ENCODE assay signal across 1 cellular context in genomic region chr5:76372320-76373054, GRCh38.
TF ChIP-seq lines count a peak whose summit lies in the region.

No MANE protein-coding gene starts in this region.

TF ChIP-seq in K562, 482 proteins besides CTCF, POLR2A, EP300 and RAD21 (continued from another document and continues in another):
- TF ChIP-seq GATAD2B (IDR thresholded peaks at IDR 0.05; ENCODE audit: borderline replicate concordance) (peak; percentile 88), ATF3 (IDR thresholded peaks at IDR 0.05) (peak; percentile 99), ATF3 (CRISPR knock-in tag; conservative IDR thresholded peaks at IDR 0.05) (peak; percentile 95), MTF1 (CRISPR knock-in tag; IDR thresholded peaks at IDR 0.05; ENCODE audit: borderline replicate concordance) (0 out of 2 replicates have a peak, but pooled peaks have one; percentile 62), E2F3 (CRISPR knock-in tag; IDR thresholded peaks at IDR 0.05) (no peak), CEBPB (tag; IDR thresholded peaks at IDR 0.05) (no peak), TRIM28 (IDR thresholded peaks at IDR 0.05) (peak; percentile 76; the same call in 1 of the 2 replicates), SREBF2 (CRISPR knock-in tag; IDR thresholded peaks at IDR 0.05) (no peak), DEAF1 (CRISPR knock-in tag; IDR thresholded peaks at IDR 0.05) (no peak), MXD1 (CRISPR knock-in tag; IDR thresholded peaks at IDR 0.05; ENCODE audit: borderline replicate concordance, poor library complexity, severe bottlenecking) (no peak), TARDBP (IDR thresholded peaks at IDR 0.05) (no peak), CBX8 (IDR thresholded peaks at IDR 0.05; ENCODE audit: borderline replicate concordance, extremely low read depth, low read depth, low read length, poor library complexity, severe bottlenecking) (no peak), PPARD (CRISPR knock-in tag; IDR thresholded peaks at IDR 0.05) (no peak), BRF1 (IDR thresholded peaks at IDR 0.05; ENCODE audit: borderline replicate concordance, extremely low read depth, insufficient read length) (no peak), NUFIP1 (IDR thresholded peaks at IDR 0.05; ENCODE audit: partially characterized antibody) (no peak), FOXA3 (CRISPR knock-in tag; conservative IDR thresholded peaks at IDR 0.05 in 1 of 2, IDR thresholded peaks at IDR 0.05 in 1 of 2) (peak; percentile 65 to 89), BMI1 (IDR thresholded peaks at IDR 0.05; ENCODE audit: low read length) (no peak), TCFL5 (CRISPR knock-in tag; conservative IDR thresholded peaks at IDR 0.05) (no peak), PBX2 (CRISPR knock-in tag; IDR thresholded peaks at IDR 0.05; ENCODE audit: low read depth) (no peak), PBX2 (tag; conservative IDR thresholded peaks at IDR 0.05; ENCODE audit: low read depth) (peak; percentile 71), FOXA1 (IDR thresholded peaks at IDR 0.05; ENCODE audit: borderline replicate concordance) (no peak), ZNF263 (CRISPR knock-in tag; IDR thresholded peaks at IDR 0.05; ENCODE audit: borderline replicate concordance) (no peak), ZNF778 (CRISPR knock-in tag; IDR thresholded peaks at IDR 0.05) (no peak), FOXP1 (CRISPR knock-in tag; IDR thresholded peaks at IDR 0.05) (no peak), ZNF408 (CRISPR knock-in tag; IDR thresholded peaks at IDR 0.05; ENCODE audit: low read depth) (no peak), EZH2 (IDR thresholded peaks at IDR 0.05; ENCODE audit: borderline replicate concordance, low read depth, low read length) (no peak), ETV6 (IDR thresholded peaks at IDR 0.05; ENCODE audit: borderline replicate concordance in 1 of 2, low read depth in 2 of 2, low read length in 1 of 2) (0 out of 4 replicates have a peak, but pooled peaks of 1 of the 2 experiments have one; percentile 44), ETV6 (CRISPR knock-in tag; IDR thresholded peaks at IDR 0.05; ENCODE audit: borderline replicate concordance) (no peak), TBL1XR1 (IDR thresholded peaks at IDR 0.05; ENCODE audit: low read length in 2 of 2) (peak; percentile 75 to 78; a peak in 3 of 4 replicates), C11orf30 (IDR thresholded peaks at IDR 0.05; ENCODE audit: low read depth) (peak; percentile 100), ZNF165 (CRISPR knock-in tag; IDR thresholded peaks at IDR 0.05; ENCODE audit: borderline replicate concordance) (no peak), SMAD3 (CRISPR knock-in tag; conservative IDR thresholded peaks at IDR 0.05) (no peak), ARID3A (IDR thresholded peaks at IDR 0.05; ENCODE audit: borderline replicate concordance, low read depth, low read length) (peak; percentile 88; the same call in 1 of the 2 replicates), HDAC3 (IDR thresholded peaks at IDR 0.05; ENCODE audit: borderline replicate concordance, partially characterized antibody) (peak; percentile 73), ZNF695 (CRISPR knock-in tag; IDR thresholded peaks at IDR 0.05) (no peak), SRSF7 (optimal IDR thresholded peaks at IDR 0.05; ENCODE audit: low read depth, low read length) (no peak), KDM1A (IDR thresholded peaks at IDR 0.05) (peak; percentile 84 to 91), CTCFL (IDR thresholded peaks at IDR 0.05; ENCODE audit: borderline replicate concordance, insufficient read depth, low read depth, low read length, poor library complexity, severe bottlenecking) (no peak), ZFP36 (IDR thresholded peaks at IDR 0.05; ENCODE audit: low read depth, low read length, partially characterized antibody) (no peak), PKNOX1 (IDR thresholded peaks at IDR 0.05) (peak; percentile 66), MAX (CRISPR knock-in tag; IDR thresholded peaks at IDR 0.05) (peak; percentile 30; the same call in 1 of the 2 replicates), BRCA1 (IDR thresholded peaks at IDR 0.05) (no peak), BRCA1 (CRISPR knock-in tag; IDR thresholded peaks at IDR 0.05) (no peak), ELF2 (CRISPR knock-in tag; IDR thresholded peaks at IDR 0.05) (no peak), HIVEP1 (CRISPR knock-in tag; IDR thresholded peaks at IDR 0.05) (no peak), IRF1 (CRISPR knock-in tag; IDR thresholded peaks at IDR 0.05; ENCODE audit: borderline replicate concordance) (no peak), ZNF717 (CRISPR knock-in tag; IDR thresholded peaks at IDR 0.05) (no peak), SIX5 (IDR thresholded peaks at IDR 0.05; ENCODE audit: borderline replicate concordance in 1 of 2, insufficient read depth in 1 of 2, low read depth in 1 of 2, low read length in 2 of 2) (no peak), FOXK1 (CRISPR knock-in tag; IDR thresholded peaks at IDR 0.05; ENCODE audit: borderline replicate concordance) (no peak), RBM14 (IDR thresholded peaks at IDR 0.05; ENCODE audit: borderline replicate concordance, insufficient read depth, low read depth, low read length) (no peak), ZNF696 (CRISPR knock-in tag; conservative IDR thresholded peaks at IDR 0.05) (no peak), MYC (IDR thresholded peaks at IDR 0.05; ENCODE audit: low read depth, low read length) (0 out of 2 replicates have a peak, but pooled peaks have one; percentile 51), MYC (CRISPR knock-in tag; IDR thresholded peaks at IDR 0.05; ENCODE audit: borderline replicate concordance, low read depth) (no peak), EP400 (IDR thresholded peaks at IDR 0.05) (peak; percentile 66), ZNF830 (CRISPR knock-in tag; IDR thresholded peaks at IDR 0.05) (no peak), ZNF589 (CRISPR knock-in tag; IDR thresholded peaks at IDR 0.05; ENCODE audit: low read depth) (no peak; the same call in 1 of the 2 replicates), MYNN (IDR thresholded peaks at IDR 0.05) (no peak; the same call in 1 of the 2 replicates), MYNN (CRISPR knock-in tag; IDR thresholded peaks at IDR 0.05) (no peak), ZNF76 (CRISPR knock-in tag; IDR thresholded peaks at IDR 0.05; ENCODE audit: borderline replicate concordance) (no peak), KLF6 (CRISPR knock-in tag; IDR thresholded peaks at IDR 0.05; ENCODE audit: borderline replicate concordance) (no peak; the same call in 1 of the 2 replicates), NR2F6 (CRISPR knock-in tag; IDR thresholded peaks at IDR 0.05) (no peak), PATZ1 (CRISPR knock-in tag; IDR thresholded peaks at IDR 0.05; ENCODE audit: borderline replicate concordance) (no peak), NBN (IDR thresholded peaks at IDR 0.05; ENCODE audit: low read depth) (peak; percentile 87), TAF7 (tag; IDR thresholded peaks at IDR 0.05) (no peak), IRF2 (CRISPR knock-in tag; IDR thresholded peaks at IDR 0.05) (no peak), SETDB1 (IDR thresholded peaks at IDR 0.05; ENCODE audit: low read length) (no peak)
